In genomic region chr11:115695677-115696451, GRCh38 we compare ENCODE assay signal across 23 cellular contexts.
DNase-seq lines count a peak whose midpoint lies in the region; ATAC-seq and TF ChIP-seq lines count a peak whose summit lies in the region.
"Had no signal": no experiment of that assay in that cellular context is flagged by ENCODE, and none has a peak within 500 bp of the region (broad histone marks: within the 10 kb centered on the region; RNA-seq: fewer than 3 reads in every experiment).

No MANE protein-coding gene starts in this region.

- no peak overlapping the region for H2BK12ac ChIP-seq in neuronal stem cell (ENCODE audit: low read length)

- no peak overlapping the region for H2BK15ac ChIP-seq in neuronal stem cell (ENCODE audit: low read length)

- no peaks in the 10 kb centered on the region for H3K36me3 ChIP-seq in WERI-Rb-1
- no peaks in the 10 kb centered on the region for H3K36me3 ChIP-seq in neuronal stem cell (replicated peaks in 1 of 2; ENCODE audit: control insufficient read depth in 2 of 2, insufficient read depth in 2 of 2, low read length in 2 of 2)
- H3K36me3 ChIP-seq: ovary, right lobe of liver, vagina had no signal

- ATAC-seq in GM21360 (IDR thresholded peaks at IDR 0.05; ENCODE audit: unreplicated experiment), result no peak
- no peak for ATAC-seq in HG03045 (IDR thresholded peaks at IDR 0.05; ENCODE audit: unreplicated experiment)
- ATAC-seq: right lobe of liver, Right ventricle myocardium inferior had no signal

- H3K18ac ChIP-seq in neuronal stem cell (ENCODE audit: low read length), result peak overlapping the region; percentile 77

- H3K14ac ChIP-seq in neuronal stem cell (ENCODE audit: low read length), result no peak overlapping the region

- peak overlapping the region; percentile 20 for H2AK5ac ChIP-seq in neuronal stem cell (ENCODE audit: low read depth, low read length)

- peak; percentile 12 for DNase-seq in NCI-H748 (lab: John Stamatoyannopoulos, UW; ENCODE audit: unreplicated experiment)
- DNase-seq in NCI-H748 treated with DMSO at 0.1 percent for 48 hours (lab: John Stamatoyannopoulos, UW), result no peak
- DNase-seq in NCI-H146 (lab: John Stamatoyannopoulos, UW), result peak; percentile 52
- peak; percentile 80 for DNase-seq in WERI-Rb-1
- DNase-seq in neuronal stem cell (ENCODE audit: low spot score), result no peak
- DNase-seq in activated CD4-positive, alpha-beta T cell treated with anti-CD3 and anti-CD28 coated beads for 1 hour, result no peak
- DNase-seq: activated CD8-positive, alpha-beta memory T cell treated with anti-CD3 and anti-CD28 coated beads for 24 hours; activated naive CD4-positive, alpha-beta T cell treated with Interleukin-2 at 50 U/mL for 16 hours; activated T-cell treated with anti-CD3 and anti-CD28 coated beads, Interleukin-2, amount 50 U/mL, for 4 hours; amniotic stem cell; cortex of kidney; HCEC 1CT; kidney glomerular epithelial cell; NCI-H774; ovary; right lobe of liver; stimulated activated CD4-positive, alpha-beta T cell treated with anti-CD3 and anti-CD28 coated beads, Interleukin-15, amount 100 ng/mL, for 24 hours; stimulated activated CD8-positive, alpha-beta memory T cell treated with anti-CD3 and anti-CD28 coated beads, Interleukin-4, amount 100 ng/mL, for 48 hours had no signal

- H3K9ac ChIP-seq in neuronal stem cell (ENCODE audit: low read depth, low read length, poor library complexity), result peak overlapping the region; percentile 24

- TF ChIP-seq CTCF in WERI-Rb-1 (IDR thresholded peaks at IDR 0.05; ENCODE audit: low read depth, low read length), result no peak

- no peak overlapping the region for H2BK120ac ChIP-seq in neuronal stem cell (ENCODE audit: low read depth, low read length)

- H3K23ac ChIP-seq in neuronal stem cell (ENCODE audit: low read depth, low read length, poor library complexity), result no peak overlapping the region

- H3K79me1 ChIP-seq in neuronal stem cell (ENCODE audit: low read depth, low read length), result no peaks in the 10 kb centered on the region

- H4K8ac ChIP-seq in neuronal stem cell (ENCODE audit: low read depth, low read length), result no peak overlapping the region

- no peak overlapping the region for H2AFZ ChIP-seq in neuronal stem cell (ENCODE audit: low read length)

- no CpG with 5 or more reads among the region's 5 CpGs for WGBS in neuronal stem cell (ENCODE audit: extremely low coverage in 2 of 2, insufficient read length in 2 of 2, insufficient replicate concordance in 1 of 2), 2 donors

- no peak overlapping the region for H3K4ac ChIP-seq in neuronal stem cell (ENCODE audit: low read length)

- peak overlapping the region; percentile 28 for H3K4me3 ChIP-seq in WERI-Rb-1 (ENCODE audit: low read depth, low read length)
- no peak overlapping the region for H3K4me3 ChIP-seq in neuronal stem cell (ENCODE audit: low read length in 2 of 2)
- H3K4me3 ChIP-seq: ovary, right lobe of liver, vagina had no signal

- H2BK5ac ChIP-seq in neuronal stem cell (ENCODE audit: low read length), result no peak overlapping the region

- no peaks in the 10 kb centered on the region for H3K9me3 ChIP-seq in WERI-Rb-1 (ENCODE audit: severe bottlenecking)
- no peaks in the 10 kb centered on the region for H3K9me3 ChIP-seq in neuronal stem cell (replicated peaks in 1 of 2; ENCODE audit: control insufficient read depth in 2 of 2, insufficient read depth in 1 of 2, low read depth in 1 of 2, low read length in 2 of 2)
- H3K9me3 ChIP-seq: Caco-2, ovary, right lobe of liver, vagina had no signal

- peaks cover 0 to 28% of the 10 kb centered on the region in 2 donors for H3K4me1 ChIP-seq in neuronal stem cell (ENCODE audit: control insufficient read depth in 2 of 2, insufficient read depth in 1 of 2, low read depth in 1 of 2, low read length in 2 of 2)
- H3K4me1 ChIP-seq: Caco-2, right lobe of liver had no signal

- H3K27ac ChIP-seq in WERI-Rb-1 (peak overlapping the region; percentile 94), neuronal stem cell (replicated peaks; ENCODE audit: low read length) (peak overlapping the region; percentile 5)
- H3K27ac ChIP-seq: ovary, right lobe of liver, vagina had no signal

- H4K91ac ChIP-seq in neuronal stem cell (ENCODE audit: low read depth, low read length, poor library complexity), result no peak overlapping the region

- no peak overlapping the region for H3K4me2 ChIP-seq in neuronal stem cell (ENCODE audit: insufficient read depth, low read length, poor library complexity, severe bottlenecking)

- H3K27me3 ChIP-seq in WERI-Rb-1 (ENCODE audit: insufficient read depth, low read depth, severe bottlenecking) (no peaks in the 10 kb centered on the region), neuronal stem cell (ENCODE audit: control insufficient read depth in 3 of 3, insufficient read depth in 3 of 3, low read depth in 1 of 3, low read length in 3 of 3) (peaks cover 0 to 6% (median 0%) of the 10 kb centered on the region in 3 experiments)
- H3K27me3 ChIP-seq: ovary, right lobe of liver, vagina had no signal

Comparison
In these comparisons a context has a peak if more than half of its experiments do, and no peak if none do; other contexts are left out.
1. DNase-seq: peak in NCI-H748 (single experiment), NCI-H146 (single experiment) and WERI-Rb-1 (single experiment); none in NCI-H748 treated with DMSO at 0.1 percent for 48 hours (single experiment), neuronal stem cell (single experiment) and activated CD4-positive, alpha-beta T cell treated with anti-CD3 and anti-CD28 coated beads for 1 hour (single experiment).